In genomic region chr9:93577940-93578682, GRCh38 we compare ENCODE assay signal across 8 cellular contexts. TPM values are rescaled to one million over a fixed set of nuclear protein-coding genes. Genes with fewer than 3 reads are reported as not detected.
DNase-seq lines count a peak whose midpoint lies in the region; FAIRE-seq and TF ChIP-seq lines count a peak whose summit lies in the region.

No MANE protein-coding gene starts in this region.

- FAIRE-seq in D721Med (lab: Jason Lieb, UNC) = no peak

- H3K36me3 ChIP-seq in KOPT-K1 (ENCODE audit: insufficient read depth, low read length) = no peaks in the 10 kb centered on the region

- peak overlapping the region; percentile 70 for H3K4me3 ChIP-seq in AG04449 (ENCODE audit: low read depth, low read length)

- H3K4me1 Mint-ChIP-seq in mesothelial cell of epicardium = peaks cover 44% of the 10 kb centered on the region

- TF ChIP-seq CTCF in AG04449 (IDR thresholded peaks at IDR 0.05; ENCODE audit: insufficient read depth, low read length, missing control alignments) (no peak), mesothelial cell of epicardium (IDR thresholded peaks at IDR 0.05; ENCODE audit: unreplicated experiment) (no peak), D721Med (IDR thresholded peaks at IDR 0.05; ENCODE audit: insufficient read depth, missing control alignments) (no peak)

- CTCF ChIA-PET in AG04449 (lab: Yijun Ruan, JAX) = interaction anchor here (0.9 to 1.8 kb wide), 3 partner anchors 8 to 12 kb away, joined by 3 to 10 read pairs (median 6); no protein-coding TSS in a partner anchor

- H3K4me3 Mint-ChIP-seq in mesothelial cell of epicardium = peak overlapping the region; percentile 80

- POLR2A ChIA-PET in AG04449 (lab: Yijun Ruan, JAX) = interaction anchor here (0.6 to 0.9 kb wide), 2 partner anchors 11 to 12 kb away, joined by 3 to 6 read pairs; no protein-coding TSS in a partner anchor

- no peaks in the 10 kb centered on the region for H3K27me3 Mint-ChIP-seq in mesothelial cell of epicardium (ENCODE audit: low read depth)

- H3K27ac ChIP-seq in KOPT-K1 (ENCODE audit: low read depth, low read length, poor library complexity, severe bottlenecking) = peak overlapping the region; percentile 57

- H3K36me3 Mint-ChIP-seq in mesothelial cell of epicardium = peaks cover 3% of the 10 kb centered on the region

- H3K27ac Mint-ChIP-seq in mesothelial cell of epicardium = peak overlapping the region; percentile 89

- peaks cover 4% of the 10 kb centered on the region for H3K9me3 Mint-ChIP-seq in mesothelial cell of epicardium

- H3K9me3 ChIP-seq in KOPT-K1 (ENCODE audit: insufficient read depth, low read length, poor library complexity, severe bottlenecking) = no peaks in the 10 kb centered on the region

- DNase-seq in AG04449 (ENCODE audit: low read depth, low spot score) (no peak), cerebellar cortex (ENCODE audit: low spot score) (peak; percentile 41), mesothelial cell of epicardium (ENCODE audit: low spot score in 2 of 2, unreplicated experiment in 2 of 2) (no peak), D721Med (ENCODE audit: insufficient read length, low spot score) (no peak), Ammon's horn (ENCODE audit: low spot score) (no peak), NCI-H2227 (lab: John Stamatoyannopoulos, UW; ENCODE audit: unreplicated experiment) (no peak), SW 1271 (lab: John Stamatoyannopoulos, UW) (no peak)

RNA-seq across cellular contexts. Expression of gene PHF2, which starts 1.7 kb away (rescaled TPM):
- total RNA-seq in mesothelial cell of epicardium = 37.6 to 38.5 TPM (median 37.6 TPM) in 3 replicates
